In genomic region chr4:40648742-40649281, GRCh38 we compare ENCODE assay signal across 21 cellular contexts. TPM values are rescaled to one million over a fixed set of nuclear protein-coding genes. Genes with fewer than 3 reads are reported as not detected.
DNase-seq lines count a peak whose midpoint lies in the region; TF ChIP-seq lines count a peak whose summit lies in the region.
"Had no signal": no experiment of that assay in that cellular context is flagged by ENCODE, and none has a peak within 500 bp of the region (broad histone marks: within the 10 kb centered on the region; RNA-seq: fewer than 3 reads in every experiment).

No MANE protein-coding gene starts in this region.

- H3K36me3 ChIP-seq in Peyer's patch (no peaks in the 10 kb centered on the region), left ventricle myocardium inferior (no peaks in the 10 kb centered on the region)
- H3K36me3 ChIP-seq: SJCRH30 had no signal

- H3K27ac ChIP-seq in Peyer's patch, result peak overlapping the region in 3 of 4 donors; percentile 5 to 9 (median 7)
- no peak overlapping the region for H3K27ac ChIP-seq in left ventricle myocardium inferior (replicated peaks)
- H3K27ac ChIP-seq: foreskin keratinocyte, SJCRH30 had no signal

- TF ChIP-seq CTCF in Peyer's patch (IDR thresholded peaks at IDR 0.05), result no peak
- TF ChIP-seq CTCF in left ventricle myocardium inferior (IDR thresholded peaks at IDR 0.05; ENCODE audit: borderline replicate concordance), result no peak

- intact Hi-C loops in left ventricle myocardium inferior (cut with micrococcal nuclease), result no loop called here

- H3K9me3 ChIP-seq in Peyer's patch (no peaks in the 10 kb centered on the region), left ventricle myocardium inferior (replicated peaks) (no peaks in the 10 kb centered on the region)
- H3K9me3 ChIP-seq: SJCRH30 had no signal

- DNase-seq in DMS53 treated with DMSO at 0.1 percent for 48 hours (lab: John Stamatoyannopoulos, UW; ENCODE audit: unreplicated experiment) (peak; percentile 24), Peyer's patch (peak in 1 of 3 donors; percentile 49), left ventricle myocardium inferior (peak; percentile 17), renal cortical epithelial cell (ENCODE audit: low read depth) (peak; percentile 18), cerebellum (ENCODE audit: low spot score) (no peak), NCI-H187 (lab: John Stamatoyannopoulos, UW) (no peak), NCI-H146 treated with DMSO at 0.1 percent for 48 hours (lab: John Stamatoyannopoulos, UW; ENCODE audit: unreplicated experiment) (no peak), iPS-NIHi11 (ENCODE audit: low spot score) (no peak)
- DNase-seq: activated CD4-positive, alpha-beta T cell treated with anti-CD3 and anti-CD28 coated beads for 48 hours; activated CD8-positive, alpha-beta memory T cell treated with anti-CD3 and anti-CD28 coated beads, Interleukin-2, amount 50 U/mL, for 4 hours; CD8-positive, alpha-beta T cell; foreskin keratinocyte; MM.1S; naive B cell; NCI-H1930; NCI-H510A; SJCRH30; stimulated activated CD4-positive, alpha-beta T cell treated with anti-CD3 and anti-CD28 coated beads, Interleukin-12 subunit alpha, Interleukin-12 subunit beta, amount 100 ng/mL, for 4 hours; stimulated activated naive B cell treated with anti-CD40 and anti-IgM and Interleukin-4, amounts not matched to agents 10 μg/mL and 1 μg/mL and 100 μg/mL, for 72 hours; T-helper 9 cell had no signal

- no peak for TF ChIP-seq POLR2A in Peyer's patch (IDR thresholded peaks at IDR 0.05)

- H3K27me3 ChIP-seq in Peyer's patch (no peaks in the 10 kb centered on the region), left ventricle myocardium inferior (ENCODE audit: low read depth) (peaks cover 15% of the 10 kb centered on the region)
- H3K27me3 ChIP-seq: SJCRH30 had no signal

- H3K4me3 ChIP-seq in Peyer's patch (no peak overlapping the region), left ventricle myocardium inferior (no peak overlapping the region)
- H3K4me3 ChIP-seq: SJCRH30 had no signal

- H3K4me1 ChIP-seq in Peyer's patch (no peaks in the 10 kb centered on the region), left ventricle myocardium inferior (no peaks in the 10 kb centered on the region)
- H3K4me1 ChIP-seq: foreskin keratinocyte, SJCRH30 had no signal

RNA-seq across cellular contexts. Expression of gene RBM47, which starts 19.1 kb away (rescaled TPM):
- total RNA-seq in Peyer's patch (100 to 1,000 TPM; 182 to 423 (median 320) TPM), left ventricle myocardium inferior (2.7 TPM), renal cortical epithelial cell (82.5 and 196 TPM in 2 replicates), cerebellum (1.8 TPM)
- total RNA-seq: CD8-positive, alpha-beta T cell; lung microvascular endothelial cell; SJCRH30 had no signal

Comparison
In these comparisons a context has a peak if more than half of its experiments do, and no peak if none do; other contexts are left out.
1. DNase-seq: peak in DMS53 treated with DMSO at 0.1 percent for 48 hours (single experiment), left ventricle myocardium inferior (single experiment) and renal cortical epithelial cell (single experiment); none in cerebellum (single experiment), NCI-H187 (0 of 2), NCI-H146 treated with DMSO at 0.1 percent for 48 hours (single experiment) and iPS-NIHi11 (single experiment).
2. RNA of gene RBM47, which starts 19.1 kb away (total RNA-seq): 182 to 423 TPM in Peyer's patch and 82.5 to 196 TPM in renal cortical epithelial cell; 2.7 TPM in left ventricle myocardium inferior (single experiment) and 1.8 TPM in cerebellum (single experiment); every median in the first group is over 10 times any median in the second.